ENCODE assay signal across 15 cellular contexts in genomic region chr9:92954886-92955285, GRCh38. TPM values are rescaled to one million over a fixed set of nuclear protein-coding genes. Genes with fewer than 3 reads are reported as not detected.
A peak's percentile ranks its signal among the peaks of the same experiment; 100 is the strongest.
DNase-seq lines count a peak whose midpoint lies in the region; ATAC-seq and TF ChIP-seq lines count a peak whose summit lies in the region.
"Had no signal": no experiment of that assay in that cellular context is flagged by ENCODE, and none has a peak within 500 bp of the region (broad histone marks: within the 10 kb centered on the region; RNA-seq: fewer than 3 reads in every experiment).

No MANE protein-coding gene starts in this region.

- peak overlapping the region; percentile 88 for H3K27ac Mint-ChIP-seq in stimulated activated naive CD8-positive, alpha-beta T cell treated with anti-CD3 and anti-CD28 coated beads, Interleukin-15, Interleukin-2, amounts not matched to agents 100 ng/mL and 50 ng/mL, for 24 hours
- peak overlapping the region; percentile 97 for H3K27ac Mint-ChIP-seq in activated CD8-positive, alpha-beta T cell treated with anti-CD3 and anti-CD28 coated beads for 36 hours

- 88 to 90% methylated on average over 9 of the region's 9 CpGs for WGBS in sigmoid colon, 2 donors

- no peaks in the 10 kb centered on the region for H3K27me3 Mint-ChIP-seq in stimulated activated naive CD8-positive, alpha-beta T cell treated with anti-CD3 and anti-CD28 coated beads, Interleukin-15, Interleukin-2, amounts not matched to agents 100 ng/mL and 50 ng/mL, for 24 hours
- H3K27me3 Mint-ChIP-seq in activated CD8-positive, alpha-beta T cell treated with anti-CD3 and anti-CD28 coated beads for 36 hours, result no peaks in the 10 kb centered on the region

- TF ChIP-seq CTCF in activated CD8-positive, alpha-beta T cell treated with anti-CD3 and anti-CD28 coated beads for 36 hours (IDR thresholded peaks at IDR 0.05), result no peak
- TF ChIP-seq CTCF in sigmoid colon (IDR thresholded peaks at IDR 0.05), result no peak

- no peak for TF ChIP-seq POLR2A in sigmoid colon (IDR thresholded peaks at IDR 0.05)

- ATAC-seq in stimulated activated naive CD8-positive, alpha-beta T cell treated with anti-CD3 and anti-CD28 coated beads, Interleukin-15, Interleukin-2, amounts not matched to agents 100 U/mL and 50 U/mL, for 24 hours, result no peak
- no peak for ATAC-seq in activated CD8-positive, alpha-beta T cell treated with anti-CD3 and anti-CD28 coated beads for 36 hours
- no peak for ATAC-seq in left lobe of liver

- POLR2A ChIA-PET in activated CD8-positive, alpha-beta T cell treated with anti-CD3 and anti-CD28 coated beads for 36 hours (lab: Charles Lee), result interaction anchor here (0.8 to 5.3 kb wide), 8 partner anchors 10 to 179 kb away, joined by 3 to 49 read pairs (median 4); partner anchors contain the start of gene NINJ1

- H3K4me1 Mint-ChIP-seq in stimulated activated naive CD8-positive, alpha-beta T cell treated with anti-CD3 and anti-CD28 coated beads, Interleukin-15, Interleukin-2, amounts not matched to agents 100 ng/mL and 50 ng/mL, for 24 hours (ENCODE audit: low read depth), result peaks cover 55% of the 10 kb centered on the region
- H3K4me1 Mint-ChIP-seq in activated CD8-positive, alpha-beta T cell treated with anti-CD3 and anti-CD28 coated beads for 36 hours (ENCODE audit: low read depth), result peaks cover 59% of the 10 kb centered on the region

- intact Hi-C loops in activated CD8-positive, alpha-beta T cell treated with anti-CD3 and anti-CD28 coated beads for 36 hours (cut with micrococcal nuclease), result loop anchor here (5.0 kb wide), 1 partner anchor 47 kb away; no protein-coding TSS in a partner anchor
- intact Hi-C loops in sigmoid colon (cut with DNase I), result no loop called here

- no peak overlapping the region for H3K27ac ChIP-seq in sigmoid colon
- H3K27ac ChIP-seq: cardiac muscle cell had no signal

- no peaks in the 10 kb centered on the region for H3K9me3 Mint-ChIP-seq in stimulated activated naive CD8-positive, alpha-beta T cell treated with anti-CD3 and anti-CD28 coated beads, Interleukin-15, Interleukin-2, amounts not matched to agents 100 ng/mL and 50 ng/mL, for 24 hours
- H3K9me3 Mint-ChIP-seq in activated CD8-positive, alpha-beta T cell treated with anti-CD3 and anti-CD28 coated beads for 36 hours, result no peaks in the 10 kb centered on the region

- no peak for DNase-seq in stimulated activated naive CD8-positive, alpha-beta T cell treated with anti-CD3 and anti-CD28 coated beads, Interleukin-15, Interleukin-2, amounts not matched to agents 100 U/mL and 50 U/mL, for 24 hours
- no peak for DNase-seq in activated CD8-positive, alpha-beta T cell treated with anti-CD3 and anti-CD28 coated beads for 36 hours
- DNase-seq in left lobe of liver (ENCODE audit: low spot score) (peak; percentile 28), sigmoid colon (no peak), EL (no peak), amygdala (lab: John Stamatoyannopoulos, UW) (no peak)
- DNase-seq: activated CD4-positive, CD25-positive, alpha-beta regulatory T cell treated with anti-CD3 and anti-CD28 coated beads, Interleukin-2, amount 50 U/mL, for 72 hours; activated gamma-delta T cell; AML-193; DMS53; effector CD4-positive, alpha-beta T cell; left ventricle myocardium superior; stimulated activated CD4-positive, alpha-beta T cell treated with anti-CD3 and anti-CD28 coated beads, Interleukin-15, amount 100 ng/mL, for 24 hours had no signal

- CTCF ChIA-PET in activated CD8-positive, alpha-beta T cell treated with anti-CD3 and anti-CD28 coated beads for 36 hours (lab: Charles Lee), result interaction anchor here (1.0 to 2.2 kb wide), 9 partner anchors 9 to 199 kb away, joined by 3 to 15 read pairs (median 5); no protein-coding TSS in a partner anchor

- H3K4me3 Mint-ChIP-seq in stimulated activated naive CD8-positive, alpha-beta T cell treated with anti-CD3 and anti-CD28 coated beads, Interleukin-15, Interleukin-2, amounts not matched to agents 100 ng/mL and 50 ng/mL, for 24 hours, result peak overlapping the region; percentile 19
- peak overlapping the region; percentile 63 for H3K4me3 Mint-ChIP-seq in activated CD8-positive, alpha-beta T cell treated with anti-CD3 and anti-CD28 coated beads for 36 hours

- no peaks in the 10 kb centered on the region for H3K36me3 ChIP-seq in sigmoid colon
- H3K36me3 ChIP-seq: cardiac muscle cell had no signal

- no peaks in the 10 kb centered on the region for H3K9me3 ChIP-seq in sigmoid colon

- no peak for TF ChIP-seq EP300 in sigmoid colon (IDR thresholded peaks at IDR 0.05)

- H3K4me1 ChIP-seq in sigmoid colon, result no peaks in the 10 kb centered on the region

- no peaks in the 10 kb centered on the region for H3K36me3 Mint-ChIP-seq in stimulated activated naive CD8-positive, alpha-beta T cell treated with anti-CD3 and anti-CD28 coated beads, Interleukin-15, Interleukin-2, amounts not matched to agents 100 ng/mL and 50 ng/mL, for 24 hours (ENCODE audit: low read depth)
- H3K36me3 Mint-ChIP-seq in activated CD8-positive, alpha-beta T cell treated with anti-CD3 and anti-CD28 coated beads for 36 hours (ENCODE audit: low read depth), result no peaks in the 10 kb centered on the region

- H3K4me3 ChIP-seq in sigmoid colon, result no peak overlapping the region
- H3K4me3 ChIP-seq: cardiac muscle cell had no signal

- H3K27me3 ChIP-seq in sigmoid colon, result no peaks in the 10 kb centered on the region

RNA-seq across cellular contexts. Expression of gene FGD3, which starts 7.6 kb away (rescaled TPM):
- 10 to 100 TPM; 41.6 to 43.5 TPM for total RNA-seq in activated CD8-positive, alpha-beta T cell treated with anti-CD3 and anti-CD28 coated beads for 36 hours
- 2.3 TPM for total RNA-seq in left lobe of liver
- 1 to 10 TPM; 2.5 to 5.3 (median 4.2) TPM for total RNA-seq in sigmoid colon
- 10 to 100 TPM in 1 of 3 donors, 1 to 10 TPM in 2; 1.8 to 18.0 (median 2.5) TPM for polyA plus RNA-seq in sigmoid colon
- polyA plus RNA-seq: cardiac muscle cell had no signal

Comparison
In these comparisons a context has a peak if more than half of its experiments do, and no peak if none do; other contexts are left out.
1. RNA of gene FGD3, which starts 7.6 kb away (total RNA-seq): 41.6 to 43.5 TPM in activated CD8-positive, alpha-beta T cell treated with anti-CD3 and anti-CD28 coated beads for 36 hours; 2.5 to 5.3 TPM in sigmoid colon and 2.3 TPM in left lobe of liver (single experiment); every median in the first group is over 4 times any median in the second.